ENCODE assay signal across 36 cellular contexts in genomic region chr22:32308191-32308590, GRCh38. TPM values are rescaled to one million over a fixed set of nuclear protein-coding genes. Genes with fewer than 3 reads are reported as not detected.
"Had no signal": no experiment of that assay in that cellular context is flagged by ENCODE, and none has a peak within 500 bp of the region (broad histone marks: within the 10 kb centered on the region; RNA-seq: fewer than 3 reads in every experiment).

No MANE protein-coding gene starts in this region.

- H3K9me3 ChIP-seq: heart right ventricle, lower lobe of right lung, pancreas, prostate gland, sigmoid colon, spleen, thyroid gland, transverse colon, upper lobe of left lung had no signal

- H3K36me3 ChIP-seq: heart right ventricle, lower lobe of right lung, pancreas, prostate gland, sigmoid colon, spleen, thyroid gland, transverse colon, upper lobe of left lung had no signal

- H3K4me3 ChIP-seq: heart right ventricle, hepatocyte, lower lobe of right lung, pancreas, prostate gland, sigmoid colon, spleen, thyroid gland, transverse colon, upper lobe of left lung had no signal

- H3K9me3 Mint-ChIP-seq: stimulated activated memory B cell treated with anti-CD40 and anti-IgM and Interleukin-4, amounts not matched to agents 10 μg/mL and 1 μg/mL and 100 μg/mL, for 72 hours; stimulated activated naive CD8-positive, alpha-beta T cell treated with anti-CD3 and anti-CD28 coated beads, Interleukin-15, amount 100 ng/mL, for 72 hours had no signal

- H2AFZ ChIP-seq: hepatocyte had no signal

- H3K4me1 Mint-ChIP-seq: stimulated activated memory B cell treated with anti-CD40 and anti-IgM and Interleukin-4, amounts not matched to agents 10 μg/mL and 1 μg/mL and 100 μg/mL, for 72 hours; stimulated activated naive CD8-positive, alpha-beta T cell treated with anti-CD3 and anti-CD28 coated beads, Interleukin-15, amount 100 ng/mL, for 72 hours had no signal

- H3K36me3 Mint-ChIP-seq: stimulated activated memory B cell treated with anti-CD40 and anti-IgM and Interleukin-4, amounts not matched to agents 10 μg/mL and 1 μg/mL and 100 μg/mL, for 72 hours had no signal

- ATAC-seq: heart right ventricle; left cardiac atrium; left lobe of liver; lower lobe of right lung; naive thymus-derived CD8-positive, alpha-beta T cell; pancreas; right cardiac atrium; stimulated activated memory B cell treated with anti-CD40 and anti-IgM and Interleukin-4, amounts not matched to agents 10 μg/mL and 1 μg/mL and 100 μg/mL, for 72 hours; stimulated activated naive CD8-positive, alpha-beta T cell treated with anti-CD3 and anti-CD28 coated beads, Interleukin-15, amount 100 ng/mL, for 72 hours had no signal

- H3K27ac ChIP-seq: heart right ventricle, hepatocyte, lower lobe of right lung, pancreas, prostate gland, sigmoid colon, spleen, thyroid gland, transverse colon, upper lobe of left lung had no signal

- H3K4me1 ChIP-seq: heart right ventricle, lower lobe of right lung, pancreas, prostate gland, sigmoid colon, spleen, transverse colon, upper lobe of left lung had no signal

- H3K4me3 Mint-ChIP-seq: naive thymus-derived CD8-positive, alpha-beta T cell; nephron; stimulated activated memory B cell treated with anti-CD40 and anti-IgM and Interleukin-4, amounts not matched to agents 10 μg/mL and 1 μg/mL and 100 μg/mL, for 72 hours; stimulated activated naive CD8-positive, alpha-beta T cell treated with anti-CD3 and anti-CD28 coated beads, Interleukin-15, amount 100 ng/mL, for 72 hours had no signal

- DNase-seq: heart right ventricle; kidney glomerular epithelial cell; left cardiac atrium; lower lobe of right lung; mammary epithelial cell; mesenchymal stem cell; naive thymus-derived CD8-positive, alpha-beta T cell; nucleus accumbens; pancreas; posterior cingulate gyrus; retina; right cardiac atrium; sigmoid colon; small intestine; spleen; stimulated activated CD4-positive, alpha-beta T cell treated with anti-CD3 and anti-CD28 coated beads, Interleukin-1b, Interleukin-23, amount 100 ng/mL, for 48 hours; stimulated activated CD4-positive, alpha-beta T cell treated with anti-CD3 and anti-CD28 coated beads, Interleukin-2, amount 100 ng/mL, for 48 hours; stimulated activated CD4-positive, alpha-beta T cell treated with anti-CD3 and anti-CD28 coated beads, Interleukin-4, amount 100 ng/mL, for 4 hours; stimulated activated CD8-positive, alpha-beta memory T cell treated with anti-CD3 and anti-CD28 coated beads, Interleukin-4, amount 100 ng/mL, for 48 hours; stimulated activated naive CD4-positive, alpha-beta T cell treated with Interleukin-2 at 50 U/mL for 16 hours; stimulated activated naive CD8-positive, alpha-beta T cell treated with anti-CD3 and anti-CD28 coated beads, Interleukin-15, amount 100 ng/mL, for 72 hours; substantia nigra; transverse colon; upper lobe of left lung had no signal

- H3K27ac Mint-ChIP-seq: nephron; stimulated activated memory B cell treated with anti-CD40 and anti-IgM and Interleukin-4, amounts not matched to agents 10 μg/mL and 1 μg/mL and 100 μg/mL, for 72 hours had no signal

- H3K4me2 ChIP-seq: hepatocyte had no signal

- H3K27me3 ChIP-seq: hepatocyte, pancreas, thyroid gland, upper lobe of left lung had no signal

RNA-seq across cellular contexts. Expression of gene RFPL3, which starts 49.5 kb away (rescaled TPM):
- total RNA-seq: heart right ventricle; hepatocyte; left cardiac atrium; left lobe of liver; liver; lower lobe of right lung; mammary epithelial cell; mucosa of gallbladder; naive thymus-derived CD8-positive, alpha-beta T cell; osteoblast; pancreas; right cardiac atrium; sigmoid colon; spleen; temporal lobe; thyroid gland; transverse colon; upper lobe of left lung; urinary bladder had no signal
- polyA plus RNA-seq: heart right ventricle; hepatocyte; keratinocyte; liver; mammary epithelial cell; naive thymus-derived CD8-positive, alpha-beta T cell; right cardiac atrium; sigmoid colon; small intestine; urinary bladder had no signal

RNA-seq across cellular contexts. Expression of gene SLC5A4, which starts 53.0 kb away (rescaled TPM):
- total RNA-seq: left lobe of liver; mammary epithelial cell; naive thymus-derived CD8-positive, alpha-beta T cell; osteoblast had no signal
- polyA plus RNA-seq: hepatocyte; keratinocyte; mammary epithelial cell; naive thymus-derived CD8-positive, alpha-beta T cell had no signal
